In genomic region chr18:22549260-22549937, GRCh38 we compare ENCODE assay signal across 20 cellular contexts.
DNase-seq lines count a peak whose midpoint lies in the region; ATAC-seq, FAIRE-seq and TF ChIP-seq lines count a peak whose summit lies in the region.
"Had no signal": no experiment of that assay in that cellular context is flagged by ENCODE, and none has a peak within 500 bp of the region (broad histone marks: within the 10 kb centered on the region; RNA-seq: fewer than 3 reads in every experiment).

No MANE protein-coding gene starts in this region.

- H3K18ac ChIP-seq in IMR-90 (ENCODE audit: low read depth, low read length), result no peak overlapping the region

- WGBS in IMR-90 (ENCODE audit: extremely low coverage in 2 of 2, insufficient read length in 1 of 2), 2 experiments, result 92% methylated on average over 6 of the region's 6 CpGs; no CpG with 5 or more reads in 1 of the 2 experiments
- WGBS in K562 (ENCODE audit: insufficient coverage, low coverage, missing lambda C conversion rate), result 0% methylated on average over 6 of the region's 6 CpGs

- no peak overlapping the region; the same call in 1 of the 2 replicates for H2BK120ac ChIP-seq in IMR-90 (ENCODE audit: low read depth, low read length)

- H4K8ac ChIP-seq in IMR-90 (ENCODE audit: low read depth in 2 of 2, low read length in 2 of 2), result no peak overlapping the region

- H3K9me3 Mint-ChIP-seq in stimulated activated memory B cell treated with anti-CD40 and anti-IgM and Interleukin-4, amounts not matched to agents 10 μg/mL and 1 μg/mL and 100 μg/mL, for 72 hours, result peaks cover 3% of the 10 kb centered on the region
- no peaks in the 10 kb centered on the region for H3K9me3 Mint-ChIP-seq in activated naive CD8-positive, alpha-beta T cell treated with anti-CD3 and anti-CD28 coated beads, Interleukin-2, amount 50 U/mL, for 24 hours

- H3K4me2 ChIP-seq in IMR-90 (ENCODE audit: low read depth, low read length), result no peak overlapping the region
- no peak overlapping the region for H3K4me2 ChIP-seq in PC-9
- no peak overlapping the region for H3K4me2 ChIP-seq in K562 (ENCODE audit: insufficient read depth, low read length)
- H3K4me2 ChIP-seq: A549 had no signal

- TF ChIP-seq RAD21 in IMR-90 (IDR thresholded peaks at IDR 0.05; ENCODE audit: low read length) (no peak), K562 (CRISPR knock-in tag; conservative IDR thresholded peaks at IDR 0.05 in 1 of 2, IDR thresholded peaks at IDR 0.05 in 1 of 2) (no peak)

- in situ Hi-C loops in IMR-90 (cut with MboI; ENCODE audit: low sequenced_read_pairs) (no loop called here), K562 (cut with MboI) (no loop called here)

- H3K27ac ChIP-seq in IMR-90 (ENCODE audit: insufficient read depth, low read length) (no peak overlapping the region), PC-9 (peak overlapping the region; percentile 99), K562 (ENCODE audit: extremely low read depth, low read depth, low read length) (no peak overlapping the region)
- H3K27ac ChIP-seq: A549, C4-2B, GM23248, HL-60 had no signal

- H2AK9ac ChIP-seq in IMR-90 (replicated peaks; ENCODE audit: low read depth, low read length, poor library complexity), result peak overlapping the region; percentile 10

- no peaks in the 10 kb centered on the region for H3K9me2 ChIP-seq in PC-9 (ENCODE audit: insufficient read depth)

- peak overlapping the region; percentile 12; the same call in 1 of the 2 replicates for H3K23ac ChIP-seq in IMR-90 (ENCODE audit: low read depth, low read length)

- FAIRE-seq in K562 (lab: Jason Lieb, UNC), result peak; percentile 48
- FAIRE-seq: A549, D721Med had no signal

- no peaks in the 10 kb centered on the region for H3K36me3 Mint-ChIP-seq in stimulated activated memory B cell treated with anti-CD40 and anti-IgM and Interleukin-4, amounts not matched to agents 10 μg/mL and 1 μg/mL and 100 μg/mL, for 72 hours
- no peaks in the 10 kb centered on the region for H3K36me3 Mint-ChIP-seq in activated naive CD8-positive, alpha-beta T cell treated with anti-CD3 and anti-CD28 coated beads, Interleukin-2, amount 50 U/mL, for 24 hours (ENCODE audit: low read depth)
- H3K36me3 Mint-ChIP-seq: CD4-positive, alpha-beta memory T cell had no signal

- no peak overlapping the region for H3K9ac ChIP-seq in IMR-90 (ENCODE audit: low read depth, low read length)
- no peak overlapping the region for H3K9ac ChIP-seq in K562 (ENCODE audit: insufficient read depth in 1 of 2, low read depth in 2 of 2, low read length in 2 of 2)
- H3K9ac ChIP-seq: GM23248 had no signal

- H3K4me1 Mint-ChIP-seq in stimulated activated memory B cell treated with anti-CD40 and anti-IgM and Interleukin-4, amounts not matched to agents 10 μg/mL and 1 μg/mL and 100 μg/mL, for 72 hours, result no peaks in the 10 kb centered on the region
- H3K4me1 Mint-ChIP-seq in activated naive CD8-positive, alpha-beta T cell treated with anti-CD3 and anti-CD28 coated beads, Interleukin-2, amount 50 U/mL, for 24 hours, result no peaks in the 10 kb centered on the region
- H3K4me1 Mint-ChIP-seq: CD4-positive, alpha-beta memory T cell had no signal

- no peak overlapping the region for H3K56ac ChIP-seq in IMR-90 (ENCODE audit: extremely low read depth, insufficient read depth, low read length)

- H2AK5ac ChIP-seq in IMR-90 (ENCODE audit: low read depth, low read length), result peak overlapping the region; percentile 51; the same call in 1 of the 2 replicates

- no peak overlapping the region for H2BK5ac ChIP-seq in IMR-90 (ENCODE audit: low read depth, low read length, poor library complexity, severe bottlenecking)

- H3K36me3 ChIP-seq in IMR-90 (ENCODE audit: control insufficient read depth, insufficient read depth, low read length), result no peaks in the 10 kb centered on the region
- no peaks in the 10 kb centered on the region for H3K36me3 ChIP-seq in PC-9 (ENCODE audit: low read depth)
- H3K36me3 ChIP-seq in K562 (ENCODE audit: control insufficient read depth, insufficient read depth, low read length), result no peaks in the 10 kb centered on the region
- H3K36me3 ChIP-seq: BE2C had no signal

- no peak overlapping the region; the same call in 1 of the 2 replicates for H3K14ac ChIP-seq in IMR-90 (replicated peaks; ENCODE audit: low read depth, low read length)

- no peak for ATAC-seq in IMR-90 (ENCODE audit: low read depth)
- ATAC-seq in K562, result no peak
- ATAC-seq in left ventricle myocardium superior, result peak; percentile 88
- no peak for ATAC-seq in stimulated activated memory B cell treated with anti-CD40 and anti-IgM and Interleukin-4, amounts not matched to agents 10 μg/mL and 1 μg/mL and 100 μg/mL, for 72 hours
- ATAC-seq in GM21381 (IDR thresholded peaks at IDR 0.05; ENCODE audit: unreplicated experiment), result no peak
- ATAC-seq in activated naive CD8-positive, alpha-beta T cell treated with anti-CD3 and anti-CD28 coated beads, Interleukin-2, amount 50 U/mL, for 24 hours, result no peak
- ATAC-seq: A549 had no signal

- dilution Hi-C loops in IMR-90 (cut with HindIII; ENCODE audit: low sequenced_read_pairs, unreplicated experiment), result no loop called here

- no peak for TF ChIP-seq CTCF in IMR-90 (conservative IDR thresholded peaks at IDR 0.05; ENCODE audit: low read depth, low read length)
- TF ChIP-seq CTCF in PC-9 (conservative IDR thresholded peaks at IDR 0.05), result no peak
- TF ChIP-seq CTCF in K562 (IDR thresholded peaks at IDR 0.05 in 2 of 3, conservative IDR thresholded peaks at IDR 0.05 in 1 of 3; ENCODE audit: insufficient read depth in 2 of 3, low read depth in 1 of 3, low read length in 3 of 3), result no peak
- no peak for TF ChIP-seq CTCF in GM10248 (IDR thresholded peaks at IDR 0.05; ENCODE audit: control extremely low read depth, extremely low read depth, low read depth, missing control alignments)

- H4K91ac ChIP-seq in IMR-90 (ENCODE audit: insufficient read depth, low read depth, low read length), result no peak overlapping the region

- peak overlapping the region; percentile 83; the same call in 2 of the 3 replicates for H2BK15ac ChIP-seq in IMR-90 (ENCODE audit: low read depth, low read length)

- no peaks in the 10 kb centered on the region for H4K20me1 ChIP-seq in IMR-90 (ENCODE audit: insufficient read depth, low read length)
- no peaks in the 10 kb centered on the region for H4K20me1 ChIP-seq in PC-9 (ENCODE audit: insufficient read depth)
- H4K20me1 ChIP-seq in K562 (replicated peaks; ENCODE audit: control insufficient read depth, insufficient read depth, low read length), result no peaks in the 10 kb centered on the region

- POLR2A ChIA-PET in IMR-90 (lab: Charles Lee; ENCODE audit: unreplicated experiment) (no interaction called here), PC-9 (lab: Charles Lee; ENCODE audit: unreplicated experiment) (no interaction called here), K562 (lab: Yijun Ruan, JAX) (interaction anchor here (0.8 kb wide), 1 partner anchor 8 kb away, joined by 3 read pairs; no protein-coding TSS in a partner anchor), GM10248 (lab: Yijun Ruan, JAX) (no interaction called here)

- BruUV-seq in IMR-90 (replicated peaks; lab: Mats Ljungman, UMichigan) (no TSS peak), PC-9 (replicated peaks; lab: Mats Ljungman, UMichigan) (no TSS peak), K562 (replicated peaks; lab: Mats Ljungman, UMichigan) (no TSS peak)

- no peaks in the 10 kb centered on the region for H3K79me2 ChIP-seq in PC-9 (ENCODE audit: low read depth)
- no peaks in the 10 kb centered on the region for H3K79me2 ChIP-seq in K562 (ENCODE audit: control insufficient read depth, insufficient read depth, low read length)

- no peak overlapping the region for H2AFZ ChIP-seq in IMR-90 (replicated peaks; ENCODE audit: low read length, poor library complexity)
- no peak overlapping the region for H2AFZ ChIP-seq in PC-9
- H2AFZ ChIP-seq in K562 (ENCODE audit: low read depth, low read length), result no peak overlapping the region
- H2AFZ ChIP-seq: GM23248 had no signal

- H3F3A ChIP-seq in PC-9 (ENCODE audit: insufficient read depth, low read depth), result peaks cover 34% of the 10 kb centered on the region

- H3K4me1 ChIP-seq in IMR-90 (ENCODE audit: control insufficient read depth, insufficient read depth, low read length) (peaks cover 18% of the 10 kb centered on the region), PC-9 (replicated peaks; ENCODE audit: insufficient read depth) (peaks cover 42% of the 10 kb centered on the region), K562 (replicated peaks in 1 of 2; ENCODE audit: control insufficient read depth in 2 of 2, insufficient read depth in 2 of 2, low read length in 2 of 2) (peaks cover 0 to 14% of the 10 kb centered on the region in 2 experiments; a peak in 2 of 5 replicates)
- H3K4me1 ChIP-seq: BE2C had no signal

- no peak overlapping the region for H3K4me3 Mint-ChIP-seq in stimulated activated memory B cell treated with anti-CD40 and anti-IgM and Interleukin-4, amounts not matched to agents 10 μg/mL and 1 μg/mL and 100 μg/mL, for 72 hours
- H3K4me3 Mint-ChIP-seq in activated naive CD8-positive, alpha-beta T cell treated with anti-CD3 and anti-CD28 coated beads, Interleukin-2, amount 50 U/mL, for 24 hours, result no peak overlapping the region
- H3K4me3 Mint-ChIP-seq: CD4-positive, alpha-beta memory T cell had no signal

- no peak for TF ChIP-seq EP300 in K562 (IDR thresholded peaks at IDR 0.05; ENCODE audit: low read length)

- TF ChIP-seq POLR2A in IMR-90 (IDR thresholded peaks at IDR 0.05; ENCODE audit: low read depth, low read length) (no peak), K562 (conservative IDR thresholded peaks at IDR 0.05) (no peak)

- H3K27me3 ChIP-seq in IMR-90 (ENCODE audit: control insufficient read depth, insufficient read depth, low read length), result no peaks in the 10 kb centered on the region; the same call in 1 of the 2 replicates
- no peaks in the 10 kb centered on the region for H3K27me3 ChIP-seq in PC-9 (ENCODE audit: insufficient read depth, low read depth)
- H3K27me3 ChIP-seq in K562 (ENCODE audit: control insufficient read depth in 2 of 2, insufficient read depth in 2 of 2, low read length in 2 of 2), result peaks cover 10 to 19% of the 10 kb centered on the region in 2 experiments; a peak in 4 of 5 replicates
- H3K27me3 ChIP-seq: BE2C had no signal

- CTCF ChIA-PET in IMR-90 (lab: Yijun Ruan, JAX) (no interaction called here), PC-9 (lab: Charles Lee) (no interaction called here), K562 (lab: Yijun Ruan, JAX; ENCODE audit: low intra/inter-chr PET ratio) (no interaction called here), GM10248 (lab: Yijun Ruan, JAX) (interaction anchor here (1.1 to 1.6 kb wide), 2 partner anchors 12 to 18 kb away, joined by 3 read pairs; no protein-coding TSS in a partner anchor)

- no peak overlapping the region for H3K27ac Mint-ChIP-seq in stimulated activated memory B cell treated with anti-CD40 and anti-IgM and Interleukin-4, amounts not matched to agents 10 μg/mL and 1 μg/mL and 100 μg/mL, for 72 hours
- H3K27ac Mint-ChIP-seq in activated naive CD8-positive, alpha-beta T cell treated with anti-CD3 and anti-CD28 coated beads, Interleukin-2, amount 50 U/mL, for 24 hours, result no peak overlapping the region
- H3K27ac Mint-ChIP-seq: CD4-positive, alpha-beta memory T cell had no signal

- peaks cover 20% of the 10 kb centered on the region for H3K9me1 ChIP-seq in IMR-90 (ENCODE audit: insufficient read depth, low read length)
- no peaks in the 10 kb centered on the region for H3K9me1 ChIP-seq in K562 (ENCODE audit: control insufficient read depth, insufficient read depth, low read length)

- no peaks in the 10 kb centered on the region for H3K79me1 ChIP-seq in IMR-90 (ENCODE audit: low read depth in 1 of 2, low read length in 2 of 2)

- peak overlapping the region; percentile 29 for H3K4ac ChIP-seq in IMR-90 (ENCODE audit: low read depth, low read length)

- H3K4me3 ChIP-seq in IMR-90 (ENCODE audit: insufficient read depth, low read depth, low read length) (no peak overlapping the region), PC-9 (no peak overlapping the region), K562 (no peak overlapping the region)
- H3K4me3 ChIP-seq: A549, GM23248 had no signal

- peak overlapping the region; percentile 9; the same call in 1 of the 2 replicates for H2BK20ac ChIP-seq in IMR-90 (ENCODE audit: low read depth, low read length)

- intact Hi-C loops in IMR-90 (cut with micrococcal nuclease) (no loop called here), PC-9 (cut with micrococcal nuclease; ENCODE audit: unreplicated experiment) (no loop called here), K562 (cut with micrococcal nuclease) (no loop called here), left ventricle myocardium superior (cut with micrococcal nuclease) (loop anchor here (10.0 kb wide), 1 partner anchor 65 kb away; no protein-coding TSS in a partner anchor)

- no peak overlapping the region for H4K5ac ChIP-seq in IMR-90 (ENCODE audit: low read depth, low read length)

- DNase-seq in IMR-90 (no peak), PC-9 (no peak), K562 (ENCODE audit: extremely low read depth in 1 of 4, low spot score in 3 of 4) (no peak), left ventricle myocardium superior (no peak), GM10248 (ENCODE audit: extremely low spot score) (no peak)
- DNase-seq in activated naive CD8-positive, alpha-beta T cell treated with anti-CD3 and anti-CD28 coated beads, Interleukin-2, amount 50 U/mL, for 24 hours, result no peak
- DNase-seq: BE2C; CD4-positive, alpha-beta memory T cell; COR-L47; DMS153; DND-41; GF-D8; GM23248; H7 had no signal

- no peaks in the 10 kb centered on the region for H3K9me3 ChIP-seq in IMR-90 (ENCODE audit: control insufficient read depth, insufficient read depth, low read length)
- 0 out of 2 replicates have a peak, but pooled peaks cover 3% of the 10 kb centered on the region for H3K9me3 ChIP-seq in PC-9 (ENCODE audit: insufficient read depth, low read depth)
- no peaks in the 10 kb centered on the region for H3K9me3 ChIP-seq in K562 (replicated peaks; ENCODE audit: control insufficient read depth, insufficient read depth, low read depth, low read length)
- H3K9me3 ChIP-seq: A549, BE2C had no signal

- no peaks in the 10 kb centered on the region for H3K27me3 Mint-ChIP-seq in stimulated activated memory B cell treated with anti-CD40 and anti-IgM and Interleukin-4, amounts not matched to agents 10 μg/mL and 1 μg/mL and 100 μg/mL, for 72 hours
- no peaks in the 10 kb centered on the region for H3K27me3 Mint-ChIP-seq in activated naive CD8-positive, alpha-beta T cell treated with anti-CD3 and anti-CD28 coated beads, Interleukin-2, amount 50 U/mL, for 24 hours
